Comparison of ENCODE assay signal across 8 cellular contexts in genomic region chr11:28110108-28110838, GRCh38. TPM values are rescaled to one million over a fixed set of nuclear protein-coding genes. Genes with fewer than 3 reads are reported as not detected.
DNase-seq lines count a peak whose midpoint lies in the region; ATAC-seq and TF ChIP-seq lines count a peak whose summit lies in the region.

No MANE protein-coding gene starts in this region.

- H3K36me3 ChIP-seq in HUES64 (ENCODE audit: insufficient read depth, low read length): peaks cover 17% of the 10 kb centered on the region
- H3K36me3 ChIP-seq in Panc1 (ENCODE audit: control insufficient read depth, insufficient read depth, low read length): peaks cover 9% of the 10 kb centered on the region
- H3K36me3 ChIP-seq in naive thymus-derived CD4-positive, alpha-beta T cell (ENCODE audit: control insufficient read depth in 2 of 3, insufficient read depth in 3 of 3, low read length in 3 of 3): peaks cover 0 to 9% (median 0%) of the 10 kb centered on the region in 3 experiments

- H3K9ac ChIP-seq in HUES64 (ENCODE audit: low read depth, low read length): peak overlapping the region; percentile 87

- in situ Hi-C loops in Panc1 (cut with HindIII; ENCODE audit: low pct_unique_long_range_greater_than_20kb, low sequenced_read_pairs): loop anchor here (25.0 kb wide), 1 partner anchor 398 kb away; the partner anchor contains the start of gene BDNF

- ATAC-seq in GM21390 (IDR thresholded peaks at IDR 0.05; ENCODE audit: unreplicated experiment): peak; percentile 36
- peak; percentile 72 for ATAC-seq in Panc1
- peak; percentile 22 for ATAC-seq in naive thymus-derived CD4-positive, alpha-beta T cell

- H3K27me3 ChIP-seq in HUES64 (ENCODE audit: insufficient read depth, low read length) (no peaks in the 10 kb centered on the region), Panc1 (ENCODE audit: control insufficient read depth, insufficient read depth, low read length) (no peaks in the 10 kb centered on the region)
- no peaks in the 10 kb centered on the region for H3K27me3 ChIP-seq in naive thymus-derived CD4-positive, alpha-beta T cell (ENCODE audit: control insufficient read depth in 2 of 2, insufficient read depth in 2 of 2, low read length in 2 of 2)

- peaks cover 27 to 75% (median 65%) of the 10 kb centered on the region in 7 donors for H3K4me1 Mint-ChIP-seq in naive thymus-derived CD4-positive, alpha-beta T cell
- H3K4me1 Mint-ChIP-seq in stimulated activated naive CD8-positive, alpha-beta T cell treated with anti-CD3 and anti-CD28 coated beads, Interleukin-15, Interleukin-2, amounts not matched to agents 100 ng/mL and 50 ng/mL, for 24 hours (ENCODE audit: low read depth): peaks cover 51% of the 10 kb centered on the region

- BruUV-seq in Panc1 (replicated peaks; lab: Mats Ljungman, UMichigan): no TSS peak

- DNase-seq in DMS114 treated with DMSO at 0.1 percent for 48 hours (lab: John Stamatoyannopoulos, UW; ENCODE audit: unreplicated experiment) (peak; percentile 12), Panc1 (ENCODE audit: low read depth, low spot score) (peak; percentile 41), activated T-helper 1 cell treated with Interleukin-2 at 50 U/mL for 16 hours (ENCODE audit: low read depth) (peak; percentile 18), fibroblast of mammary gland (ENCODE audit: low read depth) (peak; percentile 78)
- DNase-seq in naive thymus-derived CD4-positive, alpha-beta T cell: peak; percentile 18 to 58 (median 33)

- H3K27me3 Mint-ChIP-seq in naive thymus-derived CD4-positive, alpha-beta T cell: no peaks in the 10 kb centered on the region
- H3K27me3 Mint-ChIP-seq in stimulated activated naive CD8-positive, alpha-beta T cell treated with anti-CD3 and anti-CD28 coated beads, Interleukin-15, Interleukin-2, amounts not matched to agents 100 ng/mL and 50 ng/mL, for 24 hours: no peaks in the 10 kb centered on the region

- H3K4me3 Mint-ChIP-seq in naive thymus-derived CD4-positive, alpha-beta T cell: peak overlapping the region; percentile 89 to 98 (median 96)
- peak overlapping the region; percentile 99 for H3K4me3 Mint-ChIP-seq in stimulated activated naive CD8-positive, alpha-beta T cell treated with anti-CD3 and anti-CD28 coated beads, Interleukin-15, Interleukin-2, amounts not matched to agents 100 ng/mL and 50 ng/mL, for 24 hours

- H3K27ac ChIP-seq in HUES64 (ENCODE audit: low read depth, low read length) (peak overlapping the region; percentile 67), Panc1 (ENCODE audit: low read length) (peak overlapping the region; percentile 99)
- peak overlapping the region; percentile 92 for H3K27ac ChIP-seq in naive thymus-derived CD4-positive, alpha-beta T cell (ENCODE audit: low read depth, low read length)

- H3K27ac Mint-ChIP-seq in naive thymus-derived CD4-positive, alpha-beta T cell: peak overlapping the region; percentile 96 to 100 (median 97)
- peak overlapping the region; percentile 91 for H3K27ac Mint-ChIP-seq in stimulated activated naive CD8-positive, alpha-beta T cell treated with anti-CD3 and anti-CD28 coated beads, Interleukin-15, Interleukin-2, amounts not matched to agents 100 ng/mL and 50 ng/mL, for 24 hours

- POLR2A ChIA-PET in Panc1 (lab: Charles Lee): no interaction called here
- POLR2A ChIA-PET in naive thymus-derived CD4-positive, alpha-beta T cell (lab: Charles Lee): no interaction called here

- WGBS in HUES64: 1% methylated on average over 31 of the region's 31 CpGs

- peaks cover 6 to 11% (median 6%) of the 10 kb centered on the region in 5 donors for H3K36me3 Mint-ChIP-seq in naive thymus-derived CD4-positive, alpha-beta T cell
- peaks cover 30% of the 10 kb centered on the region for H3K36me3 Mint-ChIP-seq in stimulated activated naive CD8-positive, alpha-beta T cell treated with anti-CD3 and anti-CD28 coated beads, Interleukin-15, Interleukin-2, amounts not matched to agents 100 ng/mL and 50 ng/mL, for 24 hours (ENCODE audit: low read depth)

- H3K9me3 ChIP-seq in HUES64 (ENCODE audit: insufficient read depth, low read depth, low read length) (no peaks in the 10 kb centered on the region), Panc1 (ENCODE audit: control insufficient read depth, insufficient read depth, low read depth, low read length) (no peaks in the 10 kb centered on the region)
- H3K9me3 ChIP-seq in naive thymus-derived CD4-positive, alpha-beta T cell (ENCODE audit: control insufficient read depth in 2 of 3, low read length in 3 of 3): no peaks in the 10 kb centered on the region

- no peak for TF ChIP-seq CTCF in Panc1 (IDR thresholded peaks at IDR 0.05)
- no peak for TF ChIP-seq CTCF in fibroblast of mammary gland (conservative IDR thresholded peaks at IDR 0.05; ENCODE audit: control insufficient read depth, insufficient read depth, low read depth, low read length)

- intact Hi-C loops in Panc1 (cut with micrococcal nuclease; ENCODE audit: unreplicated experiment): no loop called here
- intact Hi-C loops in naive thymus-derived CD4-positive, alpha-beta T cell (cut with micrococcal nuclease): no loop called here

- peaks cover 24% of the 10 kb centered on the region for H3K4me1 ChIP-seq in HUES64 (ENCODE audit: insufficient read depth, low read length)
- peaks cover 23% of the 10 kb centered on the region for H3K4me1 ChIP-seq in Panc1 (ENCODE audit: control insufficient read depth, insufficient read depth, low read length)
- H3K4me1 ChIP-seq in naive thymus-derived CD4-positive, alpha-beta T cell (ENCODE audit: control insufficient read depth in 2 of 2, insufficient read depth in 2 of 2, low read length in 2 of 2): peaks cover 19 to 27% of the 10 kb centered on the region in 2 donors

- CTCF ChIA-PET in Panc1 (lab: Charles Lee): no interaction called here
- CTCF ChIA-PET in naive thymus-derived CD4-positive, alpha-beta T cell (lab: Charles Lee): no interaction called here

- peak overlapping the region; percentile 90 for H3K4me3 ChIP-seq in HUES64 (ENCODE audit: low read length)
- peak overlapping the region; percentile 69 to 89 for H3K4me3 ChIP-seq in Panc1 (ENCODE audit: low read depth in 2 of 2, low read length in 2 of 2)
- peak overlapping the region; percentile 74 for H3K4me3 ChIP-seq in fibroblast of mammary gland (ENCODE audit: control insufficient read depth, low read depth, low read length)
- H3K4me3 ChIP-seq in naive thymus-derived CD4-positive, alpha-beta T cell (ENCODE audit: low read length): peak overlapping the region; percentile 85

- H3K9me3 Mint-ChIP-seq in naive thymus-derived CD4-positive, alpha-beta T cell: no peaks in the 10 kb centered on the region
- H3K9me3 Mint-ChIP-seq in stimulated activated naive CD8-positive, alpha-beta T cell treated with anti-CD3 and anti-CD28 coated beads, Interleukin-15, Interleukin-2, amounts not matched to agents 100 ng/mL and 50 ng/mL, for 24 hours: no peaks in the 10 kb centered on the region

RNA-seq across cellular contexts. Expression of gene METTL15, which starts 2.1 kb away (rescaled TPM):
- 7.8 TPM for polyA plus RNA-seq in HUES64 (2013, experiment 1 of 2)
- 10.2 TPM for polyA plus RNA-seq in HUES64 (2013, experiment 2 of 2)
- total RNA-seq in Panc1 (2021; ENCODE audit: unreplicated experiment): 11.4 TPM
- 4.5 TPM for polyA plus RNA-seq in Panc1 (2012; ENCODE audit: insufficient read length)
- 10 to 100 TPM in 4 of 5 experiments, 1 to 10 TPM in 1; 8.4 to 14.9 (median 13.8) TPM for total RNA-seq in naive thymus-derived CD4-positive, alpha-beta T cell
- polyA plus RNA-seq in naive thymus-derived CD4-positive, alpha-beta T cell: 1 to 10 TPM; 6.0 TPM

RNA-seq across cellular contexts. Expression of gene KIF18A, which starts 2.3 kb away (rescaled TPM):
- 18.0 TPM for polyA plus RNA-seq in HUES64 (2013, experiment 1 of 2)
- 19.1 TPM for polyA plus RNA-seq in HUES64 (2013, experiment 2 of 2)
- total RNA-seq in Panc1 (2021; ENCODE audit: unreplicated experiment): 20.8 TPM
- 3.1 TPM for polyA plus RNA-seq in Panc1 (2012; ENCODE audit: insufficient read length)
- total RNA-seq in naive thymus-derived CD4-positive, alpha-beta T cell: 10 to 100 TPM in 1 of 5 experiments, 1 to 10 TPM in 2, under 1 TPM in 2; 0.59 to 21.3 (median 1.8) TPM
- polyA plus RNA-seq in naive thymus-derived CD4-positive, alpha-beta T cell: under 1 TPM; 0.48 to 0.58 TPM

Comparison
In these comparisons a context has a peak if more than half of its experiments do, and no peak if none do; other contexts are left out.
1. Peak in every context shown above with its lines: DNase-seq, ATAC-seq, H3K4me3 ChIP-seq and H3K27ac ChIP-seq.
2. DNase-seq: peak in every context shown above with its lines; median percentile 78 in fibroblast of mammary gland; 41 in Panc1; 33 in naive thymus-derived CD4-positive, alpha-beta T cell; 18 in activated T-helper 1 cell treated with Interleukin-2 at 50 U/mL for 16 hours; 12 in DMS114 treated with DMSO at 0.1 percent for 48 hours.
3. ATAC-seq: peak in every context shown above with its lines; median percentile 72 in Panc1; 36 in GM21390; 22 in naive thymus-derived CD4-positive, alpha-beta T cell.